ENCODE assay signal across 19 cellular contexts in the genomic region with DNA sequence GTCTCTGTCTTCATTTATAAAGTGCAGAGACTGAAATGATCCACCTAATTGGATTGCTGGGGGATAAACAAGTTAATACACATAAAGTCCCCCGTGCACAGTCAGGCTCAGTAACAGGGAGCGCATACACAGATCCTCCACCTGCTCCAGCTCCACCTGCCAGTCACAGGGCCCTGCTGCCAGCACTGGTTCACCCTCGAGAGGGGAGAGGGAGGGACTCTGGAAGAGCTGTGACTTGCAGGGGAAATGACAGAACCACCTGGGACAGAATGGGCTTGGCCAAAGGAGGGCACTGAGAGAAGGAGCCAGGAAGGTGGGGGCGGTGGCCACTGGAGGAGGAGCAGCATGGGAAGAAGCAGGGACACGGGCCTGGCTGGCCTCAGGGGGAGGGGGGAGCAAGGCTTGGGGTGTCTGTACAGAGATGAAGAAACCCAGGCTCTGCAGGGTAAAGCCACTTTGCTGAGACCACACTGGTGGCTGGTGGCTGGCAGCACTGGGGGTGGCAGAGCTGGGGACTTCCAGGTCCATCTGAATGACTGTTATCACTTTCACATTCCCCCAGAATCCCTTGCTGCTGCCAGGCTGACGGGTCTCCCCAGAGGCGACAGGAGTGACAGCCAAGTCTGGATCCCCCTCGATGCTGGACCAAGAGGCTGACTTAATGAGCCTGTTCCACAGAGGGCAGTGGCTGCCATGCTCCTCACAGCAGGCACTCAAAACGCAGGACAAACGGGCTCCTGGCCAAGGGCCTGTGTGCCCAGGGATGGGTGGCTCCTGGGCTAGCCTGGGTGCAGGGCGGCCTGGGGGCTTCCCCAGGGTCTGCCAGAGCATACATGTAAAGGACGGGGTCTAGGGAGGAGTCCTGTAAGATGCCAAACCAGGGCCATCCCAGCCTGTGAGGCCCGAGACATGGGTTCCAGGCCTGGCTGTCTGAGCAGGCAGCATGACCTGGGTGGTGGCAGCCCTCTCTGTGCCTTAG.
DNase-seq lines count a peak whose midpoint lies in the region; ATAC-seq and TF ChIP-seq lines count a peak whose summit lies in the region.
"Had no signal": no experiment of that assay in that cellular context is flagged by ENCODE, and none has a peak within 500 bp of the region (broad histone marks: within the 10 kb centered on the region; RNA-seq: fewer than 3 reads in every experiment).

No MANE protein-coding gene starts in this region.

- no peaks in the 10 kb centered on the region for H3K36me3 ChIP-seq in HEK293 (ENCODE audit: control insufficient read depth in 2 of 2, insufficient read depth in 1 of 2, low read length in 2 of 2)
- H3K36me3 ChIP-seq: uterus had no signal

- no peak overlapping the region for H3K4me3 Mint-ChIP-seq in activated CD8-positive, alpha-beta T cell treated with anti-CD3 and anti-CD28 coated beads for 36 hours
- no peak overlapping the region for H3K4me3 Mint-ChIP-seq in activated CD8-positive, alpha-beta T cell treated with anti-CD3 and anti-CD28 coated beads, Interleukin-2, amount 10 ng/mL, durations not matched to agents 7 days and 5 days
- no peak overlapping the region for H3K4me3 Mint-ChIP-seq in T-helper 17 cell
- H3K4me3 Mint-ChIP-seq in stimulated activated memory B cell treated with anti-CD40 and anti-IgM and Interleukin-4, amounts not matched to agents 10 μg/mL and 1 μg/mL and 100 μg/mL, for 72 hours = no peak overlapping the region
- H3K4me3 Mint-ChIP-seq: activated naive CD4-positive, alpha-beta T cell treated with anti-CD3 and anti-CD28 coated beads for 36 hours had no signal

- no peak overlapping the region for H3K4me3 ChIP-seq in HEK293 (ENCODE audit: low read depth, low read length)
- H3K4me3 ChIP-seq: lung, PC-9, uterus had no signal

- H3K36me3 Mint-ChIP-seq in activated CD8-positive, alpha-beta T cell treated with anti-CD3 and anti-CD28 coated beads for 36 hours (ENCODE audit: low read depth) = no peaks in the 10 kb centered on the region
- H3K36me3 Mint-ChIP-seq in activated CD8-positive, alpha-beta T cell treated with anti-CD3 and anti-CD28 coated beads, Interleukin-2, amount 10 ng/mL, durations not matched to agents 7 days and 5 days (ENCODE audit: low read depth) = no peaks in the 10 kb centered on the region
- H3K36me3 Mint-ChIP-seq in T-helper 17 cell (ENCODE audit: low read depth) = no peaks in the 10 kb centered on the region
- H3K36me3 Mint-ChIP-seq in stimulated activated memory B cell treated with anti-CD40 and anti-IgM and Interleukin-4, amounts not matched to agents 10 μg/mL and 1 μg/mL and 100 μg/mL, for 72 hours = no peaks in the 10 kb centered on the region

- H3K9me3 ChIP-seq in HEK293 (ENCODE audit: control insufficient read depth, insufficient read depth, low read depth, low read length) (no peaks in the 10 kb centered on the region), T-helper 17 cell (ENCODE audit: control insufficient read depth, low read length, poor library complexity, severe bottlenecking) (peaks cover 2% of the 10 kb centered on the region)
- H3K9me3 ChIP-seq: uterus had no signal

- H3K27ac Mint-ChIP-seq in activated CD8-positive, alpha-beta T cell treated with anti-CD3 and anti-CD28 coated beads for 36 hours = no peak overlapping the region
- no peak overlapping the region for H3K27ac Mint-ChIP-seq in activated CD8-positive, alpha-beta T cell treated with anti-CD3 and anti-CD28 coated beads, Interleukin-2, amount 10 ng/mL, durations not matched to agents 7 days and 5 days
- H3K27ac Mint-ChIP-seq in T-helper 17 cell = no peak overlapping the region
- H3K27ac Mint-ChIP-seq in stimulated activated memory B cell treated with anti-CD40 and anti-IgM and Interleukin-4, amounts not matched to agents 10 μg/mL and 1 μg/mL and 100 μg/mL, for 72 hours = no peak overlapping the region
- H3K27ac Mint-ChIP-seq: activated naive CD4-positive, alpha-beta T cell treated with anti-CD3 and anti-CD28 coated beads for 36 hours had no signal

- peak; percentile 65 for ATAC-seq in activated CD8-positive, alpha-beta T cell treated with anti-CD3 and anti-CD28 coated beads for 36 hours
- ATAC-seq in activated CD8-positive, alpha-beta T cell treated with anti-CD3 and anti-CD28 coated beads, Interleukin-2, amount 10 ng/mL, durations not matched to agents 7 days and 5 days = no peak
- ATAC-seq in T-helper 17 cell (peak; percentile 54), GM18519 (IDR thresholded peaks at IDR 0.05; ENCODE audit: low FRiP score, unreplicated experiment) (no peak), HG02970 (IDR thresholded peaks at IDR 0.05; ENCODE audit: low FRiP score, unreplicated experiment) (no peak)
- ATAC-seq in stimulated activated memory B cell treated with anti-CD40 and anti-IgM and Interleukin-4, amounts not matched to agents 10 μg/mL and 1 μg/mL and 100 μg/mL, for 72 hours = peak; percentile 53
- ATAC-seq: sciatic nerve had no signal

- POLR2A ChIA-PET in activated CD8-positive, alpha-beta T cell treated with anti-CD3 and anti-CD28 coated beads for 36 hours (lab: Charles Lee) = no interaction called here
- POLR2A ChIA-PET in activated CD8-positive, alpha-beta T cell treated with anti-CD3 and anti-CD28 coated beads, Interleukin-2, amount 10 ng/mL, durations not matched to agents 7 days and 5 days (lab: Charles Lee) = no interaction called here
- POLR2A ChIA-PET in HEK293 (lab: Yijun Ruan, JAX) = interaction anchor here (0.5 to 1.2 kb wide), 2 partner anchors 9 to 157 kb away, joined by 3 read pairs; no protein-coding TSS in a partner anchor

- intact Hi-C loops in activated CD8-positive, alpha-beta T cell treated with anti-CD3 and anti-CD28 coated beads for 36 hours (cut with micrococcal nuclease) = no loop called here

- H3K27me3 Mint-ChIP-seq in activated CD8-positive, alpha-beta T cell treated with anti-CD3 and anti-CD28 coated beads for 36 hours = no peaks in the 10 kb centered on the region
- H3K27me3 Mint-ChIP-seq in activated CD8-positive, alpha-beta T cell treated with anti-CD3 and anti-CD28 coated beads, Interleukin-2, amount 10 ng/mL, durations not matched to agents 7 days and 5 days (ENCODE audit: low read depth) = no peaks in the 10 kb centered on the region
- peaks cover 2% of the 10 kb centered on the region for H3K27me3 Mint-ChIP-seq in T-helper 17 cell
- peaks cover 15% of the 10 kb centered on the region for H3K27me3 Mint-ChIP-seq in stimulated activated memory B cell treated with anti-CD40 and anti-IgM and Interleukin-4, amounts not matched to agents 10 μg/mL and 1 μg/mL and 100 μg/mL, for 72 hours

- CTCF ChIA-PET in activated CD8-positive, alpha-beta T cell treated with anti-CD3 and anti-CD28 coated beads for 36 hours (lab: Charles Lee) = interaction anchor here (0.7 to 2.3 kb wide), 5 partner anchors 9 to 98 kb away, joined by 3 to 8 read pairs (median 4); no protein-coding TSS in a partner anchor
- CTCF ChIA-PET in activated CD8-positive, alpha-beta T cell treated with anti-CD3 and anti-CD28 coated beads, Interleukin-2, amount 10 ng/mL, durations not matched to agents 7 days and 5 days (lab: Charles Lee) = interaction anchor here (2.0 to 4.5 kb wide), 2 partner anchors 9 to 18 kb away, joined by 8 to 26 read pairs; no protein-coding TSS in a partner anchor
- CTCF ChIA-PET in HEK293 (lab: Yijun Ruan, JAX) = interaction anchor here (0.6 to 11.8 kb wide), 4 partner anchors 7 to 182 kb away, joined by 3 to 151 read pairs (median 4); no protein-coding TSS in a partner anchor

- no peak overlapping the region for H3K27ac ChIP-seq in HEK293 (ENCODE audit: extremely low read depth, low read depth, low read length)
- H3K27ac ChIP-seq: PC-9, uterus had no signal

- H3K4me1 Mint-ChIP-seq in activated CD8-positive, alpha-beta T cell treated with anti-CD3 and anti-CD28 coated beads for 36 hours (ENCODE audit: low read depth) = peaks cover 3% of the 10 kb centered on the region
- peaks cover 2% of the 10 kb centered on the region for H3K4me1 Mint-ChIP-seq in activated CD8-positive, alpha-beta T cell treated with anti-CD3 and anti-CD28 coated beads, Interleukin-2, amount 10 ng/mL, durations not matched to agents 7 days and 5 days (ENCODE audit: low read depth)
- H3K4me1 Mint-ChIP-seq in T-helper 17 cell = no peaks in the 10 kb centered on the region
- no peaks in the 10 kb centered on the region for H3K4me1 Mint-ChIP-seq in stimulated activated memory B cell treated with anti-CD40 and anti-IgM and Interleukin-4, amounts not matched to agents 10 μg/mL and 1 μg/mL and 100 μg/mL, for 72 hours

- DNase-seq in activated CD8-positive, alpha-beta T cell treated with anti-CD3 and anti-CD28 coated beads for 36 hours = peak; percentile 33
- no peak for DNase-seq in activated CD8-positive, alpha-beta T cell treated with anti-CD3 and anti-CD28 coated beads, Interleukin-2, amount 10 ng/mL, durations not matched to agents 7 days and 5 days
- DNase-seq in T-helper 17 cell (no peak), midbrain (lab: John Stamatoyannopoulos, UW) (no peak)
- DNase-seq: activated CD8-positive, alpha-beta memory T cell treated with anti-CD3 and anti-CD28 coated beads, Interleukin-2, amount 50 U/mL, for 48 hours; activated naive CD4-positive, alpha-beta T cell treated with anti-CD3 and anti-CD28 coated beads for 36 hours; hippocampal formation; islet precursor cell; NCI-H1694 treated with DMSO at 0.1 percent for 48 hours; NCI-H526 treated with DMSO at 0.1 percent for 48 hours; PC-9; T-helper 9 cell; uterus had no signal

- H3K9me3 Mint-ChIP-seq in activated CD8-positive, alpha-beta T cell treated with anti-CD3 and anti-CD28 coated beads for 36 hours = no peaks in the 10 kb centered on the region
- no peaks in the 10 kb centered on the region for H3K9me3 Mint-ChIP-seq in activated CD8-positive, alpha-beta T cell treated with anti-CD3 and anti-CD28 coated beads, Interleukin-2, amount 10 ng/mL, durations not matched to agents 7 days and 5 days (ENCODE audit: insufficient read depth)
- no peaks in the 10 kb centered on the region for H3K9me3 Mint-ChIP-seq in stimulated activated memory B cell treated with anti-CD40 and anti-IgM and Interleukin-4, amounts not matched to agents 10 μg/mL and 1 μg/mL and 100 μg/mL, for 72 hours
- H3K9me3 Mint-ChIP-seq: activated naive CD4-positive, alpha-beta T cell treated with anti-CD3 and anti-CD28 coated beads for 36 hours had no signal

- no peaks in the 10 kb centered on the region for H3K4me1 ChIP-seq in HEK293 (ENCODE audit: control insufficient read depth, insufficient read depth, low read length)
- H3K4me1 ChIP-seq: uterus had no signal

- no peak for TF ChIP-seq CTCF in activated CD8-positive, alpha-beta T cell treated with anti-CD3 and anti-CD28 coated beads for 36 hours (IDR thresholded peaks at IDR 0.05)
- TF ChIP-seq CTCF in HEK293 (tag by site-specific recombination; IDR thresholded peaks at IDR 0.05) = no peak

TF ChIP-seq in HEK293, 187 proteins besides CTCF, POLR2A, EP300 and RAD21 (continues in another document):
- TF ChIP-seq EGR2 (tag by site-specific recombination; IDR thresholded peaks at IDR 0.05; ENCODE audit: low read depth) = 0 out of 2 replicates have a peak, but pooled peaks have one; percentile 10

Comparison
In these comparisons a context has a peak if more than half of its experiments do, and no peak if none do; other contexts are left out.
1. ATAC-seq: peak in activated CD8-positive, alpha-beta T cell treated with anti-CD3 and anti-CD28 coated beads for 36 hours (single experiment), T-helper 17 cell (single experiment) and stimulated activated memory B cell treated with anti-CD40 and anti-IgM and Interleukin-4, amounts not matched to agents 10 μg/mL and 1 μg/mL and 100 μg/mL, for 72 hours (single experiment); none in activated CD8-positive, alpha-beta T cell treated with anti-CD3 and anti-CD28 coated beads, Interleukin-2, amount 10 ng/mL, durations not matched to agents 7 days and 5 days (single experiment), GM18519 (single experiment) and HG02970 (single experiment).